ENCODE assay signal across 10 cellular contexts in genomic region chr15:63203451-63204090, GRCh38. TPM values are rescaled to one million over a fixed set of nuclear protein-coding genes. Genes with fewer than 3 reads are reported as not detected.
DNase-seq lines count a peak whose midpoint lies in the region; ATAC-seq and FAIRE-seq lines count a peak whose summit lies in the region.
"Had no signal": no experiment of that assay in that cellular context is flagged by ENCODE, and none has a peak within 500 bp of the region (broad histone marks: within the 10 kb centered on the region; RNA-seq: fewer than 3 reads in every experiment).

No MANE protein-coding gene starts in this region.

- no peaks in the 10 kb centered on the region for H3K27me3 ChIP-seq in CD8-positive, alpha-beta memory T cell (ENCODE audit: insufficient read depth, low read length, poor library complexity, severe bottlenecking)

- H3K27me3 Mint-ChIP-seq in CD8-positive, alpha-beta memory T cell: no peaks in the 10 kb centered on the region

- FAIRE-seq in GM19239 (lab: Jason Lieb, UNC): no peak
- FAIRE-seq: endometrium had no signal

- H3K27ac Mint-ChIP-seq in CD8-positive, alpha-beta memory T cell: peak overlapping the region in 6 of 8 donors; percentile 40 to 91 (median 66)

- no peaks in the 10 kb centered on the region for H3K9me3 Mint-ChIP-seq in CD8-positive, alpha-beta memory T cell

- POLR2A ChIA-PET in CD8-positive, alpha-beta memory T cell (lab: Charles Lee): interaction anchor here (2.0 to 2.6 kb wide), 2 partner anchors 10 to 12 kb away, joined by 8 to 17 read pairs; no protein-coding TSS in a partner anchor

- ATAC-seq in GM19035 (IDR thresholded peaks at IDR 0.05; ENCODE audit: unreplicated experiment): no peak

- H3K4me3 ChIP-seq in CD8-positive, alpha-beta memory T cell (ENCODE audit: low read length): no peak overlapping the region
- H3K4me3 ChIP-seq in Jurkat, Clone E6-1 (ENCODE audit: low read length): no peak overlapping the region
- H3K4me3 ChIP-seq: thoracic aorta had no signal

- H3K27ac ChIP-seq in CD8-positive, alpha-beta memory T cell (ENCODE audit: low read depth, low read length): no peak overlapping the region
- H3K27ac ChIP-seq: thoracic aorta had no signal

- DNase-seq in CD8-positive, alpha-beta memory T cell: peak; percentile 43 to 77 (median 60)
- DNase-seq in Jurkat, Clone E6-1 (ENCODE audit: low read depth, low spot score): peak; percentile 74
- DNase-seq in activated CD4-positive, alpha-beta T cell treated with anti-CD3 and anti-CD28 coated beads, Interleukin-2, amount 50 U/mL, for 48 hours: peak; percentile 27 to 41
- peak; percentile 67 for DNase-seq in glomerular visceral epithelial cell (ENCODE audit: extremely low spot score)
- DNase-seq in inferior parietal cortex (ENCODE audit: extremely low spot score): no peak
- no peak for DNase-seq in GM19239 (ENCODE audit: insufficient read length, low spot score)
- DNase-seq in epidermal melanocyte (ENCODE audit: insufficient read length, low spot score): no peak

- peaks cover 0 to 39% (median 15%) of the 10 kb centered on the region in 3 donors for H3K36me3 Mint-ChIP-seq in CD8-positive, alpha-beta memory T cell

- peaks cover 86 to 96% (median 94%) of the 10 kb centered on the region in 3 donors for H3K4me1 Mint-ChIP-seq in CD8-positive, alpha-beta memory T cell

- no peaks in the 10 kb centered on the region for H3K36me3 ChIP-seq in CD8-positive, alpha-beta memory T cell (ENCODE audit: insufficient read depth, low read length)
- H3K36me3 ChIP-seq: thoracic aorta had no signal

- no peaks in the 10 kb centered on the region for H3K9me3 ChIP-seq in CD8-positive, alpha-beta memory T cell (ENCODE audit: low read length)
- H3K9me3 ChIP-seq: thoracic aorta had no signal

- H3K4me3 Mint-ChIP-seq in CD8-positive, alpha-beta memory T cell: peak overlapping the region; percentile 6 to 68 (median 50)

- CTCF ChIA-PET in CD8-positive, alpha-beta memory T cell (lab: Charles Lee): interaction anchor here (0.8 to 4.9 kb wide), 7 partner anchors 11 to 155 kb away, joined by 3 to 30 read pairs (median 4); partner anchors contain the start of gene RPS27L

- H3K4me1 ChIP-seq in CD8-positive, alpha-beta memory T cell (ENCODE audit: insufficient read depth, low read length): peaks cover 81% of the 10 kb centered on the region

RNA-seq across cellular contexts. Expression of gene RAB8B, which starts 14.2 kb away (rescaled TPM):
- total RNA-seq in CD8-positive, alpha-beta memory T cell: 100 to 1,000 TPM; 165 to 169 TPM
- polyA plus RNA-seq in CD8-positive, alpha-beta memory T cell: 52.9 TPM
- 45.0 TPM for polyA plus RNA-seq in Jurkat, Clone E6-1 (2012; ENCODE audit: insufficient read depth, insufficient read length)

RNA-seq across cellular contexts. Expression of gene RPS27L, which starts 46.3 kb away (rescaled TPM):
- 100 to 1,000 TPM; 214 to 221 TPM for total RNA-seq in CD8-positive, alpha-beta memory T cell
- polyA plus RNA-seq in CD8-positive, alpha-beta memory T cell: 193 TPM
- polyA plus RNA-seq in Jurkat, Clone E6-1 (2012; ENCODE audit: insufficient read depth, insufficient read length): 90.7 TPM

Comparison
In these comparisons a context has a peak if more than half of its experiments do, and no peak if none do; other contexts are left out.
1. DNase-seq: peak in CD8-positive, alpha-beta memory T cell (5 of 5), Jurkat, Clone E6-1 (single experiment), activated CD4-positive, alpha-beta T cell treated with anti-CD3 and anti-CD28 coated beads, Interleukin-2, amount 50 U/mL, for 48 hours (2 of 2) and glomerular visceral epithelial cell (single experiment); none in inferior parietal cortex (single experiment), GM19239 (single experiment) and epidermal melanocyte (single experiment).